In the genomic region with DNA sequence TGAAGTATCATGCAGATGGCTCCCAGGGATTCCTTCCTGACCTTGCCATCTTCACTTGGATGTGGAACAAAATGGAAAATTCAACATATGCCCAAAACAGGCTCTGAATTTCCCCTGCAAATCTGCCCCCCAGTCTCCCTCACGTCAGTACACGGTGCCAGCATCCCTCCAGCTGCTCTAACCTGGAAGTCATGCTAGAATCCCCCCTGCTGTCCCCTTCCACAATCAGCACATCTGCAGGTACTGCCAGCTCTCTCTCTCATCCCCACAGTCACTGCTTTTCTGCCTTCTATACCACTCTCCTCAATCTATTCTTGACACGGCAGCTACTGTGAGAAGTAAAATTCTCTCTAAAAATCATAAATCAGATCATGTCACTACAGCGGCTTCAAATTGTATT, we compare ENCODE assay signal across 11 cellular contexts. TPM values are rescaled to one million over a fixed set of nuclear protein-coding genes. Genes with fewer than 3 reads are reported as not detected.
DNase-seq lines count a peak whose midpoint lies in the region; ATAC-seq and TF ChIP-seq lines count a peak whose summit lies in the region.
"Had no signal": no experiment of that assay in that cellular context is flagged by ENCODE, and none has a peak within 500 bp of the region (broad histone marks: within the 10 kb centered on the region; RNA-seq: fewer than 3 reads in every experiment).

No MANE protein-coding gene starts in this region.

- TF ChIP-seq CTCF in GM23338 (conservative IDR thresholded peaks at IDR 0.05; ENCODE audit: low read depth in 2 of 2) (no peak), SU-DHL-6 (IDR thresholded peaks at IDR 0.05; ENCODE audit: insufficient read depth, low read length, poor library complexity, severe bottlenecking) (no peak), osteocyte (IDR thresholded peaks at IDR 0.05) (no peak), A673 (conservative IDR thresholded peaks at IDR 0.05; ENCODE audit: low read depth, low read length) (no peak), lower leg skin (IDR thresholded peaks at IDR 0.05) (no peak)

- no peak for ATAC-seq in GM23338
- ATAC-seq in naive thymus-derived CD4-positive, alpha-beta T cell, result no peak

- 80 to 84% methylated on average over 4 of the region's 4 CpGs for WGBS in lower leg skin, 2 donors

- H3K9me3 Mint-ChIP-seq in GM23338, result no peaks in the 10 kb centered on the region
- H3K9me3 Mint-ChIP-seq in naive thymus-derived CD4-positive, alpha-beta T cell, result peaks cover 0 to 3% (median 0%) of the 10 kb centered on the region in 11 donors
- no peaks in the 10 kb centered on the region for H3K9me3 Mint-ChIP-seq in osteocyte (ENCODE audit: unreplicated experiment)

- H3K4me1 ChIP-seq in GM23338 (ENCODE audit: insufficient read depth) (peaks cover 12% of the 10 kb centered on the region; the same call in 1 of the 2 replicates), A673 (ENCODE audit: insufficient read depth, low read length, poor library complexity, severe bottlenecking) (no peaks in the 10 kb centered on the region)
- peaks cover 24 to 35% of the 10 kb centered on the region in 2 donors for H3K4me1 ChIP-seq in naive thymus-derived CD4-positive, alpha-beta T cell (ENCODE audit: control insufficient read depth in 2 of 2, insufficient read depth in 2 of 2, low read length in 2 of 2)

- H3K27me3 ChIP-seq in GM23338 (ENCODE audit: insufficient read depth) (no peaks in the 10 kb centered on the region), SU-DHL-6 (ENCODE audit: low read length) (no peaks in the 10 kb centered on the region), A673 (replicated peaks; ENCODE audit: insufficient read depth, low read depth, low read length, poor library complexity) (no peaks in the 10 kb centered on the region)
- H3K27me3 ChIP-seq in naive thymus-derived CD4-positive, alpha-beta T cell (ENCODE audit: control insufficient read depth in 2 of 2, insufficient read depth in 2 of 2, low read length in 2 of 2), result no peaks in the 10 kb centered on the region

- H3F3A ChIP-seq in GM23338 (replicated peaks; ENCODE audit: low read depth) (0 out of 2 replicates have a peak, but pooled peaks cover 2% of the 10 kb centered on the region), SU-DHL-6 (ENCODE audit: insufficient read depth) (no peaks in the 10 kb centered on the region)

- H3K27ac Mint-ChIP-seq in GM23338 (peak overlapping the region; percentile 49; the same call in 1 of the 2 replicates), osteocyte (ENCODE audit: unreplicated experiment) (no peak overlapping the region)
- peak overlapping the region; percentile 6 to 96 (median 91) for H3K27ac Mint-ChIP-seq in naive thymus-derived CD4-positive, alpha-beta T cell

- H3K4me1 Mint-ChIP-seq in GM23338, result peaks cover 26% of the 10 kb centered on the region
- peaks cover 38 to 73% (median 58%) of the 10 kb centered on the region in 7 donors for H3K4me1 Mint-ChIP-seq in naive thymus-derived CD4-positive, alpha-beta T cell
- peaks cover 31% of the 10 kb centered on the region for H3K4me1 Mint-ChIP-seq in osteocyte (ENCODE audit: unreplicated experiment)

- H3K36me3 Mint-ChIP-seq in GM23338 (ENCODE audit: low read depth), result peaks cover 12% of the 10 kb centered on the region
- peaks cover 0 to 25% (median 12%) of the 10 kb centered on the region in 5 donors for H3K36me3 Mint-ChIP-seq in naive thymus-derived CD4-positive, alpha-beta T cell
- H3K36me3 Mint-ChIP-seq in osteocyte (ENCODE audit: unreplicated experiment), result no peaks in the 10 kb centered on the region

- H3K9me3 ChIP-seq in SU-DHL-6 (ENCODE audit: insufficient read depth, low read length) (no peaks in the 10 kb centered on the region), A673 (ENCODE audit: low read depth, low read length, poor library complexity, severe bottlenecking) (no peaks in the 10 kb centered on the region)
- no peaks in the 10 kb centered on the region for H3K9me3 ChIP-seq in naive thymus-derived CD4-positive, alpha-beta T cell (ENCODE audit: control insufficient read depth in 2 of 3, low read length in 3 of 3)

- DNase-seq in GM23338 (ENCODE audit: low spot score) (no peak), osteocyte (ENCODE audit: extremely low spot score, unreplicated experiment) (no peak), A673 (ENCODE audit: low spot score) (no peak), lower leg skin (ENCODE audit: low spot score in 2 of 2) (no peak)
- peak in 1 of 9 donors; percentile 30 for DNase-seq in naive thymus-derived CD4-positive, alpha-beta T cell
- DNase-seq: NCI-H1105 treated with DMSO at 0.1 percent for 48 hours, NCI-H82 had no signal

- H3K79me2 ChIP-seq in GM23338 (replicated peaks; ENCODE audit: insufficient read depth) (no peaks in the 10 kb centered on the region), SU-DHL-6 (ENCODE audit: insufficient read depth, low read length) (no peaks in the 10 kb centered on the region)

- H3K27ac ChIP-seq in GM23338 (ENCODE audit: low read depth) (no peak overlapping the region), SU-DHL-6 (ENCODE audit: low read depth, low read length) (no peak overlapping the region), A673 (ENCODE audit: low read depth, low read length, poor library complexity, severe bottlenecking) (no peak overlapping the region)
- peak overlapping the region; percentile 73 for H3K27ac ChIP-seq in naive thymus-derived CD4-positive, alpha-beta T cell (ENCODE audit: low read depth, low read length)

- intact Hi-C loops in naive thymus-derived CD4-positive, alpha-beta T cell (cut with micrococcal nuclease), result loop anchor here (1.0 to 2.0 kb wide), 6 partner anchors 22 to 321 kb away; a partner anchor contains a TSS
- intact Hi-C loops in A673 (cut with micrococcal nuclease; ENCODE audit: unreplicated experiment), result no loop called here
- intact Hi-C loops in lower leg skin (cut with DNase I; ENCODE audit: low total_unique reads), result no loop called here

- peaks cover 2% of the 10 kb centered on the region for H3K27me3 Mint-ChIP-seq in GM23338 (ENCODE audit: insufficient read depth, low read depth, poor library complexity)
- peaks cover 0 to 5% (median 0%) of the 10 kb centered on the region in 5 donors for H3K27me3 Mint-ChIP-seq in naive thymus-derived CD4-positive, alpha-beta T cell
- no peaks in the 10 kb centered on the region for H3K27me3 Mint-ChIP-seq in osteocyte (ENCODE audit: unreplicated experiment)

- H2AFZ ChIP-seq in GM23338, result no peak overlapping the region
- H2AFZ ChIP-seq in SU-DHL-6 (ENCODE audit: low read depth, low read length, severe bottlenecking), result no peak overlapping the region

- H3K9me2 ChIP-seq in GM23338 (ENCODE audit: insufficient read depth) (no peaks in the 10 kb centered on the region), SU-DHL-6 (replicated peaks; ENCODE audit: insufficient read depth, low read length) (no peaks in the 10 kb centered on the region)

- H3K36me3 ChIP-seq in GM23338 (ENCODE audit: insufficient read depth) (no peaks in the 10 kb centered on the region; the same call in 1 of the 2 replicates), SU-DHL-6 (ENCODE audit: low read length) (no peaks in the 10 kb centered on the region), A673 (ENCODE audit: insufficient read depth, low read length, poor library complexity, severe bottlenecking) (no peaks in the 10 kb centered on the region)
- peaks cover 0 to 8% (median 5%) of the 10 kb centered on the region in 3 experiments for H3K36me3 ChIP-seq in naive thymus-derived CD4-positive, alpha-beta T cell (ENCODE audit: control insufficient read depth in 2 of 3, insufficient read depth in 3 of 3, low read length in 3 of 3)

- H3K9ac ChIP-seq in SU-DHL-6 (ENCODE audit: low read length), result no peak overlapping the region

- H3K4me3 ChIP-seq in GM23338 (no peak overlapping the region), SU-DHL-6 (ENCODE audit: insufficient read depth, low read length, poor library complexity, severe bottlenecking) (no peak overlapping the region), A673 (ENCODE audit: low read depth, low read length, poor library complexity, severe bottlenecking) (no peak overlapping the region), lower leg skin (ENCODE audit: low read depth, poor library complexity, severe bottlenecking) (no peak overlapping the region)
- H3K4me3 ChIP-seq in naive thymus-derived CD4-positive, alpha-beta T cell (ENCODE audit: low read length), result peak overlapping the region; percentile 57

- BruUV-seq in A673 (replicated peaks; lab: Mats Ljungman, UMichigan), result no TSS peak

- H4K20me1 ChIP-seq in GM23338 (replicated peaks; ENCODE audit: insufficient read depth) (no peaks in the 10 kb centered on the region; the same call in 1 of the 2 replicates), SU-DHL-6 (ENCODE audit: low read depth, low read length) (no peaks in the 10 kb centered on the region)

- CTCF ChIA-PET in naive thymus-derived CD4-positive, alpha-beta T cell (lab: Charles Lee), result interaction anchor here (0.9 to 1.8 kb wide), 6 partner anchors 17 to 634 kb away, joined by 3 to 7 read pairs (median 4); a partner anchor contains a TSS
- CTCF ChIA-PET in A673 (lab: Charles Lee), result no interaction called here

- no peak for TF ChIP-seq POLR2A in lower leg skin (IDR thresholded peaks at IDR 0.05)

- H3K4me2 ChIP-seq in GM23338, result no peak overlapping the region
- H3K4me2 ChIP-seq in SU-DHL-6 (ENCODE audit: low read depth, low read length, poor library complexity, severe bottlenecking), result peak overlapping the region; percentile 3

- POLR2A ChIA-PET in naive thymus-derived CD4-positive, alpha-beta T cell (lab: Charles Lee), result interaction anchor here (1.0 to 3.0 kb wide), 10 partner anchors 14 to 151 kb away, joined by 3 to 13 read pairs (median 8); a partner anchor contains a TSS
- POLR2A ChIA-PET in A673 (lab: Charles Lee; ENCODE audit: low non-redundant PET), result no interaction called here

- H3K4me3 Mint-ChIP-seq in GM23338 (no peak overlapping the region; the same call in 2 of the 3 replicates), osteocyte (ENCODE audit: unreplicated experiment) (no peak overlapping the region)
- H3K4me3 Mint-ChIP-seq in naive thymus-derived CD4-positive, alpha-beta T cell, result peak overlapping the region; percentile 62 to 89 (median 80)

RNA-seq across cellular contexts. Expression of a gene that starts 21.6 kb away (rescaled TPM):
- total RNA-seq in GM23338 (2014; rRNA removed; shearing (Covaris generic)), result 18.6 and 20.2 TPM in 2 replicates
- polyA plus RNA-seq in GM23338 (2016; fragmentation: Nextera tagmentation; extraction: Ambion mirVana), result 8.1 and 8.6 TPM in 2 replicates
- 10 to 100 TPM in 3 of 5 experiments, 1 to 10 TPM in 2; 2.5 to 19.5 (median 13.4) TPM for total RNA-seq in naive thymus-derived CD4-positive, alpha-beta T cell
- polyA plus RNA-seq in naive thymus-derived CD4-positive, alpha-beta T cell, result 10 to 100 TPM in 1 of 2 donors, 1 to 10 TPM in 1; 6.2 to 14.0 TPM
- total RNA-seq in osteocyte, result 0.71 and 0.94 TPM in 2 replicates
- total RNA-seq in A673 (2021), result 0.24 and 0.26 TPM in 2 replicates
- total RNA-seq in lower leg skin, result 10 to 100 TPM in 1 of 4 donors, 1 to 10 TPM in 3; 1.3 to 16.4 (median 4.7) TPM
- polyA plus RNA-seq: neural cell had no signal

RNA-seq across cellular contexts. Expression of a gene that starts 23.1 kb away (rescaled TPM):
- total RNA-seq in GM23338 (2014; rRNA removed; shearing (Covaris generic)), result not detected in 2 replicates
- not detected in 2 replicates for polyA plus RNA-seq in GM23338 (2016; fragmentation: Nextera tagmentation; extraction: Ambion mirVana)
- total RNA-seq in naive thymus-derived CD4-positive, alpha-beta T cell, result 1 to 10 TPM in 4 of 5 experiments, not detected in 1; 1.1 to 2.1 (median 1.4) TPM
- 1 to 10 TPM; 3.8 to 9.2 TPM for polyA plus RNA-seq in naive thymus-derived CD4-positive, alpha-beta T cell
- total RNA-seq in osteocyte (not detected in 2 replicates), A673 (2021) (not detected in 2 replicates), lower leg skin (not detected)
- total RNA-seq: chondrocyte; T-helper 1 cell treated with Interleukin-12 subunit alpha and Interleukin-12 subunit beta and Interleukin-4 antibody, amounts not matched to agents 30 ng/mL and 1 ng/mL, for 36 hours had no signal
- polyA plus RNA-seq: neural cell had no signal

RNA-seq across cellular contexts. Expression of a gene that starts 45.6 kb away (rescaled TPM):
- 0.23 TPM in 1 of 2 replicates, not detected in the other for total RNA-seq in GM23338 (2014; rRNA removed; shearing (Covaris generic))
- 0.17 TPM in 1 of 2 replicates, not detected in the other for polyA plus RNA-seq in GM23338 (2016; fragmentation: Nextera tagmentation; extraction: Ambion mirVana)
- 100 to 1,000 TPM; 159 to 255 (median 249) TPM for total RNA-seq in naive thymus-derived CD4-positive, alpha-beta T cell
- polyA plus RNA-seq in naive thymus-derived CD4-positive, alpha-beta T cell, result 100 to 1,000 TPM; 198 to 290 TPM
- total RNA-seq in osteocyte, result not detected in 2 replicates
- not detected in 2 replicates for total RNA-seq in A673 (2021)
- total RNA-seq in lower leg skin, result 1 to 10 TPM in 1 of 4 donors, under 1 TPM in 3; 0.38 to 2.4 (median 0.94) TPM
- total RNA-seq: chondrocyte had no signal
- polyA plus RNA-seq: neural cell had no signal

RNA-seq across cellular contexts. Expression of a gene that starts 55.0 kb away (rescaled TPM):
- 9.2 and 20.3 TPM in 2 replicates for total RNA-seq in GM23338 (2014; rRNA removed; shearing (Covaris generic))
- polyA plus RNA-seq in GM23338 (2016; fragmentation: Nextera tagmentation; extraction: Ambion mirVana), result 4.6 and 7.6 TPM in 2 replicates
- 1 to 10 TPM in 4 of 5 experiments, under 1 TPM in 1; 0.97 to 8.4 (median 3.4) TPM for total RNA-seq in naive thymus-derived CD4-positive, alpha-beta T cell
- polyA plus RNA-seq in naive thymus-derived CD4-positive, alpha-beta T cell, result under 1 TPM; 0.13 to 0.34 TPM
- total RNA-seq in osteocyte (3.6 and 4.2 TPM in 2 replicates), A673 (2021) (0.73 and 1.1 TPM in 2 replicates), lower leg skin (under 1 TPM; 0.04 to 0.13 (median 0.06) TPM)

Comparison
In these comparisons a context has a peak if more than half of its experiments do, and no peak if none do; other contexts are left out.
1. H3K4me3 Mint-ChIP-seq: peak in naive thymus-derived CD4-positive, alpha-beta T cell (10 of 10); none in GM23338 (single experiment) and osteocyte (single experiment).
2. RNA of a gene that starts 45.6 kb away (total RNA-seq): 159 to 255 TPM in naive thymus-derived CD4-positive, alpha-beta T cell; 0.38 to 2.4 TPM in lower leg skin, 0.23 TPM in GM23338, not detected in osteocyte and not detected in A673; every median in the first group is over 10 times any median in the second.
3. intact Hi-C loops: an anchor here in naive thymus-derived CD4-positive, alpha-beta T cell (1.0 to 2.0 kb wide); none called in A673 and lower leg skin.